ENCODE assay signal across 13 cellular contexts in genomic region chr2:192148620-192149321, GRCh38. TPM values are rescaled to one million over a fixed set of nuclear protein-coding genes. Genes with fewer than 3 reads are reported as not detected.
DNase-seq lines count a peak whose midpoint lies in the region; TF ChIP-seq lines count a peak whose summit lies in the region.
"Had no signal": no experiment of that assay in that cellular context is flagged by ENCODE, and none has a peak within 500 bp of the region (broad histone marks: within the 10 kb centered on the region; RNA-seq: fewer than 3 reads in every experiment).

No MANE protein-coding gene starts in this region.

- intact Hi-C loops in thyroid gland (cut with DNase I) = no loop called here

- H3K4me1 ChIP-seq in liver (ENCODE audit: control insufficient read depth in 4 of 4, insufficient read depth in 4 of 4, low read length in 3 of 4) (peaks cover 0 to 23% (median 23%) of the 10 kb centered on the region in 4 donors), thyroid gland (peaks cover 32 to 52% of the 10 kb centered on the region in 2 donors)

- TF ChIP-seq CTCF in cardiac fibroblast (IDR thresholded peaks at IDR 0.05; ENCODE audit: low read depth, low read length) = peak; percentile 6
- TF ChIP-seq CTCF in liver (IDR thresholded peaks at IDR 0.05; ENCODE audit: low read depth, low read length, missing input control) = peak; percentile 32
- peak in 4 of 6 experiments; percentile 35 to 62 (median 54) for TF ChIP-seq CTCF in thyroid gland (IDR thresholded peaks at IDR 0.05)

- H3K27me3 ChIP-seq in liver (ENCODE audit: control insufficient read depth in 4 of 4, insufficient read depth in 4 of 4, low read length in 3 of 4) (no peaks in the 10 kb centered on the region), thyroid gland (no peaks in the 10 kb centered on the region)

- DNase-seq in HCEC 1CT (peak; percentile 49), cardiac fibroblast (ENCODE audit: low read depth in 2 of 2) (peak; percentile 41 to 45), thyroid gland (peak in 1 of 2 donors; percentile 7), T1000 (lab: John Stamatoyannopoulos, UW) (no peak), GM19240 (ENCODE audit: insufficient read length, low spot score) (no peak), COR-L47 (lab: John Stamatoyannopoulos, UW) (no peak)
- DNase-seq: activated CD4-positive, alpha-beta T cell treated with anti-CD3 and anti-CD28 coated beads, Interleukin-2, amount 50 U/mL, for 1 hour; activated naive CD8-positive, alpha-beta T cell treated with anti-CD3 and anti-CD28 coated beads for 36 hours; SHP77 treated with DMSO at 0.1 percent for 48 hours; small intestine had no signal

- TF ChIP-seq POLR2A in thyroid gland (IDR thresholded peaks at IDR 0.05) = no peak

- peak; percentile 10 to 38 for TF ChIP-seq RAD21 in liver (IDR thresholded peaks at IDR 0.05)

- no peaks in the 10 kb centered on the region for H3K36me3 ChIP-seq in liver (ENCODE audit: control insufficient read depth in 4 of 4, insufficient read depth in 3 of 4, low read depth in 1 of 4, low read length in 3 of 4)
- H3K36me3 ChIP-seq in thyroid gland = no peaks in the 10 kb centered on the region

- H3K4me3 ChIP-seq in cardiac fibroblast (replicated peaks in 1 of 2; ENCODE audit: low read depth in 2 of 2, low read length in 2 of 2) (no peak overlapping the region), liver (ENCODE audit: low read depth in 1 of 3, low read length in 3 of 3) (no peak overlapping the region), thyroid gland (replicated peaks in 1 of 3) (no peak overlapping the region)

- no peaks in the 10 kb centered on the region for H3K9me3 ChIP-seq in liver (ENCODE audit: control insufficient read depth in 4 of 4, low read length in 3 of 4)
- no peaks in the 10 kb centered on the region for H3K9me3 ChIP-seq in thyroid gland

- WGBS in liver = 74% methylated on average over 5 of the region's 5 CpGs
- 26 to 41% methylated on average over 5 of the region's 5 CpGs for WGBS in thyroid gland, 2 donors

- H3K27ac ChIP-seq in liver (ENCODE audit: low read depth in 1 of 2, low read length in 2 of 2) (no peak overlapping the region), thyroid gland (peak overlapping the region; percentile 62 to 66 (median 66))
- H3K27ac ChIP-seq: epithelial cell of prostate had no signal

- H3K9ac ChIP-seq in liver (ENCODE audit: low read depth in 1 of 2, low read length in 2 of 2) = no peak overlapping the region

TF ChIP-seq in liver, 16 proteins besides CTCF, POLR2A, EP300 and RAD21:
- no peak for TF ChIP-seq SP1 (IDR thresholded peaks at IDR 0.05)
- no peak for TF ChIP-seq ATF3 (IDR thresholded peaks at IDR 0.05)
- TF ChIP-seq MAX (IDR thresholded peaks at IDR 0.05) = no peak
- no peak for TF ChIP-seq NR2F2 (IDR thresholded peaks at IDR 0.05)
- no peak for TF ChIP-seq ZBTB33 (IDR thresholded peaks at IDR 0.05)
- no peak for TF ChIP-seq HNF4A (conservative IDR thresholded peaks at IDR 0.05)
- no peak for TF ChIP-seq EGR1 (IDR thresholded peaks at IDR 0.05; ENCODE audit: low read depth in 2 of 2)
- no peak for TF ChIP-seq JUND (IDR thresholded peaks at IDR 0.05)
- no peak for TF ChIP-seq YY1 (IDR thresholded peaks at IDR 0.05)
- TF ChIP-seq HNF4G (IDR thresholded peaks at IDR 0.05) = no peak
- no peak for TF ChIP-seq REST (IDR thresholded peaks at IDR 0.05)
- TF ChIP-seq FOXA1 (IDR thresholded peaks at IDR 0.05) = no peak
- no peak for TF ChIP-seq TAF1 (conservative IDR thresholded peaks at IDR 0.05)
- no peak for TF ChIP-seq FOXA2 (IDR thresholded peaks at IDR 0.05)
- TF ChIP-seq RXRA (IDR thresholded peaks at IDR 0.05) = no peak
- no peak for TF ChIP-seq GABPA (IDR thresholded peaks at IDR 0.05 in 1 of 2, conservative IDR thresholded peaks at IDR 0.05 in 1 of 2)

RNA-seq across cellular contexts. Expression of gene TMEFF2, which starts 46.0 kb away (rescaled TPM):
- total RNA-seq in liver (not detected), thyroid gland (under 1 TPM in 1 of 4 donors, not detected in 3; 0.11 TPM)
- under 1 TPM in 1 of 2 donors, not detected in 1; 0.08 TPM for polyA plus RNA-seq in liver
- total RNA-seq: activated naive CD8-positive, alpha-beta T cell treated with anti-CD3 and anti-CD28 coated beads for 36 hours; lung microvascular endothelial cell had no signal

Comparison
In these comparisons a context has a peak if more than half of its experiments do, and no peak if none do; other contexts are left out.
1. DNase-seq: peak in HCEC 1CT (single experiment) and cardiac fibroblast (2 of 2); none in T1000 (single experiment), GM19240 (single experiment) and COR-L47 (single experiment).
2. H3K27ac ChIP-seq: peak in thyroid gland (3 of 3); none in liver (0 of 2).
3. Peak in every context shown above with its lines, with median percentiles within 50 percentile points of each other: CTCF ChIP-seq.